In the genomic region with DNA sequence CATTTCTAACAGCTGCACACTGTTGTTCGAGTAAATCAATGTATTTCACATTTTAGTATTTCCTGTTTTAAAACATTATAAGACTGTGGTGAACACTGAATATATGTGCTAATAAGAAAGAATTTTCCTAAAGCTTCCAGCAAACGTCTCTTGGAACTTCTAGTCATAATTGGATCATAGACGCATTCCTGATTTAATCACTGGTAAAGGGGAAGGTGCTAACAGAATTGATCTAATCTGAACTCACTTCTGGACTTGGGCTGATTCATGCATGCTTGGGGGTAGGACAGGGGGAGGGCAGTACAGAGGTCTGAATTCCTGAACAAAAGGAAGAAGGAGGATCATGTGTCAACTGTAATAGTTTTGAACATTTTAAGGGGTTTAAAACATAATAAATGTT, we compare ENCODE assay signal across 9 cellular contexts. TPM values are rescaled to one million over a fixed set of nuclear protein-coding genes. Genes with fewer than 3 reads are reported as not detected.
A peak's percentile ranks its signal among the peaks of the same experiment; 100 is the strongest.
DNase-seq lines count a peak whose midpoint lies in the region; TF ChIP-seq lines count a peak whose summit lies in the region.
"Had no signal": no experiment of that assay in that cellular context is flagged by ENCODE, and none has a peak within 500 bp of the region (broad histone marks: within the 10 kb centered on the region; RNA-seq: fewer than 3 reads in every experiment).

No MANE protein-coding gene starts in this region.

- no peaks in the 10 kb centered on the region for H3K9me3 ChIP-seq in Caco-2
- no peaks in the 10 kb centered on the region for H3K9me3 ChIP-seq in tibial nerve
- H3K9me3 ChIP-seq: ovary had no signal

- H3K4me3 ChIP-seq in Caco-2 (ENCODE audit: low read depth, low read length) (no peak overlapping the region), tibial nerve (no peak overlapping the region)
- H3K4me3 ChIP-seq: ovary had no signal

- DNase-seq in Caco-2 = peak in 1 of 2 experiments; percentile 30
- DNase-seq in HS-5 (ENCODE audit: low read depth) = peak; percentile 79
- DNase-seq in activated T-helper 1 cell treated with anti-CD3 and anti-CD28 coated beads, Interleukin-12 subunit alpha, Interleukin-12 subunit beta, Interleukin-2, Interleukin-4 antibody, amounts not matched to agents 30 ng/mL and 10 ng/mL and 1 ng/mL, durations not matched to agents 14 hours and 24 hours and 36 hours (ENCODE audit: low spot score) = no peak
- DNase-seq in lung microvascular endothelial cell (ENCODE audit: low read depth in 2 of 2) = peak; percentile 33 to 88
- DNase-seq in tibial nerve (ENCODE audit: low spot score in 2 of 2) = no peak
- DNase-seq in NOMO-1 treated with DMSO at 0.1 percent for 48 hours (lab: John Stamatoyannopoulos, UW; ENCODE audit: unreplicated experiment) = no peak
- DNase-seq in SHP77 (lab: John Stamatoyannopoulos, UW) = no peak
- no peak for DNase-seq in DMS79 treated with DMSO at 0.1 percent for 48 hours (lab: John Stamatoyannopoulos, UW)
- DNase-seq: ovary had no signal

- H3K4me1 Mint-ChIP-seq in Caco-2 (ENCODE audit: low read depth, unreplicated experiment) = peaks cover 11% of the 10 kb centered on the region
- H3K4me1 Mint-ChIP-seq in activated T-helper 1 cell treated with anti-CD3 and anti-CD28 coated beads, Interleukin-12 subunit alpha, Interleukin-12 subunit beta, Interleukin-2, Interleukin-4 antibody, amounts not matched to agents 30 ng/mL and 10 ng/mL and 1 ng/mL, durations not matched to agents 14 hours and 24 hours and 36 hours (ENCODE audit: low read depth) = peaks cover 64% of the 10 kb centered on the region

- no peak for TF ChIP-seq CTCF in Caco-2 (IDR thresholded peaks at IDR 0.05; ENCODE audit: insufficient read depth in 1 of 2, low read depth in 1 of 2, low read length in 1 of 2, severe bottlenecking in 1 of 2, unreplicated experiment in 1 of 2)
- TF ChIP-seq CTCF in tibial nerve (IDR thresholded peaks at IDR 0.05) = no peak

- CTCF ChIA-PET in Caco-2 (lab: Charles Lee) = no interaction called here

- no peak overlapping the region for H3K27ac ChIP-seq in tibial nerve
- H3K27ac ChIP-seq: ovary had no signal

- no peaks in the 10 kb centered on the region for H3K27me3 Mint-ChIP-seq in Caco-2 (ENCODE audit: insufficient read depth, unreplicated experiment)
- H3K27me3 Mint-ChIP-seq in activated T-helper 1 cell treated with anti-CD3 and anti-CD28 coated beads, Interleukin-12 subunit alpha, Interleukin-12 subunit beta, Interleukin-2, Interleukin-4 antibody, amounts not matched to agents 30 ng/mL and 10 ng/mL and 1 ng/mL, durations not matched to agents 14 hours and 24 hours and 36 hours (ENCODE audit: insufficient read depth) = no peaks in the 10 kb centered on the region

- no TSS peak for BruUV-seq in Caco-2 (replicated peaks; lab: Mats Ljungman, UMichigan)

- TF ChIP-seq EP300 in tibial nerve (IDR thresholded peaks at IDR 0.05) = no peak

- WGBS in tibial nerve, 2 donors = 92 to 95% methylated on average over 3 of the region's 3 CpGs

- intact Hi-C loops in Caco-2 (cut with micrococcal nuclease; ENCODE audit: unreplicated experiment) = loop anchor here (5.0 kb wide), 1 partner anchor 282 kb away; no protein-coding TSS in a partner anchor
- intact Hi-C loops in activated T-helper 1 cell treated with anti-CD3 and anti-CD28 coated beads, Interleukin-12 subunit alpha, Interleukin-12 subunit beta, Interleukin-2, Interleukin-4 antibody, amounts not matched to agents 30 ng/mL and 10 ng/mL and 1 ng/mL, durations not matched to agents 14 hours and 24 hours and 36 hours (cut with micrococcal nuclease) = loop anchor here (5.0 to 10.0 kb wide), 4 partner anchors 212 to 967 kb away; partner anchors contain the start of genes GMPS and SLC33A1

- no peak for TF ChIP-seq POLR2A in tibial nerve (IDR thresholded peaks at IDR 0.05)

- no peaks in the 10 kb centered on the region for H3K9me3 Mint-ChIP-seq in Caco-2 (ENCODE audit: unreplicated experiment)
- no peaks in the 10 kb centered on the region for H3K9me3 Mint-ChIP-seq in activated T-helper 1 cell treated with anti-CD3 and anti-CD28 coated beads, Interleukin-12 subunit alpha, Interleukin-12 subunit beta, Interleukin-2, Interleukin-4 antibody, amounts not matched to agents 30 ng/mL and 10 ng/mL and 1 ng/mL, durations not matched to agents 14 hours and 24 hours and 36 hours

- POLR2A ChIA-PET in Caco-2 (lab: Charles Lee) = no interaction called here

- peak overlapping the region; percentile 17 for H3K4me3 Mint-ChIP-seq in Caco-2 (ENCODE audit: unreplicated experiment)
- H3K4me3 Mint-ChIP-seq in activated T-helper 1 cell treated with anti-CD3 and anti-CD28 coated beads, Interleukin-12 subunit alpha, Interleukin-12 subunit beta, Interleukin-2, Interleukin-4 antibody, amounts not matched to agents 30 ng/mL and 10 ng/mL and 1 ng/mL, durations not matched to agents 14 hours and 24 hours and 36 hours = no peak overlapping the region

- H3K27me3 ChIP-seq in Caco-2 (replicated peaks; ENCODE audit: control insufficient read depth, insufficient read depth, low read length) = no peaks in the 10 kb centered on the region
- H3K27me3 ChIP-seq in tibial nerve = no peaks in the 10 kb centered on the region
- H3K27me3 ChIP-seq: ovary had no signal

- H3K4me1 ChIP-seq in Caco-2 = peaks cover 26% of the 10 kb centered on the region
- H3K4me1 ChIP-seq in tibial nerve = peaks cover 0 to 10% (median 5%) of the 10 kb centered on the region in 4 donors

- H3K36me3 Mint-ChIP-seq in Caco-2 (ENCODE audit: insufficient read depth, unreplicated experiment) = peaks cover 11% of the 10 kb centered on the region
- H3K36me3 Mint-ChIP-seq in activated T-helper 1 cell treated with anti-CD3 and anti-CD28 coated beads, Interleukin-12 subunit alpha, Interleukin-12 subunit beta, Interleukin-2, Interleukin-4 antibody, amounts not matched to agents 30 ng/mL and 10 ng/mL and 1 ng/mL, durations not matched to agents 14 hours and 24 hours and 36 hours (ENCODE audit: low read depth) = peaks cover 1% of the 10 kb centered on the region

- peak overlapping the region; percentile 91 for H3K27ac Mint-ChIP-seq in Caco-2 (ENCODE audit: unreplicated experiment)
- H3K27ac Mint-ChIP-seq in activated T-helper 1 cell treated with anti-CD3 and anti-CD28 coated beads, Interleukin-12 subunit alpha, Interleukin-12 subunit beta, Interleukin-2, Interleukin-4 antibody, amounts not matched to agents 30 ng/mL and 10 ng/mL and 1 ng/mL, durations not matched to agents 14 hours and 24 hours and 36 hours = peak overlapping the region; percentile 21

- no peaks in the 10 kb centered on the region for H3K36me3 ChIP-seq in Caco-2 (ENCODE audit: control insufficient read depth, insufficient read depth, low read length)
- H3K36me3 ChIP-seq in tibial nerve = no peaks in the 10 kb centered on the region
- H3K36me3 ChIP-seq: ovary had no signal

RNA-seq across cellular contexts. Expression of gene LEKR1, which starts 7.3 kb away (rescaled TPM):
- total RNA-seq in Caco-2 (2022) = 1.4 and 1.6 TPM in 2 replicates
- total RNA-seq in activated T-helper 1 cell treated with anti-CD3 and anti-CD28 coated beads, Interleukin-12 subunit alpha, Interleukin-12 subunit beta, Interleukin-2, Interleukin-4 antibody, amounts not matched to agents 30 ng/mL and 10 ng/mL and 1 ng/mL, durations not matched to agents 14 hours and 24 hours and 36 hours = 0.57 TPM in 1 of 2 replicates, not detected in the other
- total RNA-seq in lung microvascular endothelial cell = under 0.01 and 0.60 TPM in 2 replicates
- 1 to 10 TPM in 3 of 4 donors, under 1 TPM in 1; 0.30 to 3.7 (median 2.7) TPM for total RNA-seq in tibial nerve

Comparison
In these comparisons a context has a peak if more than half of its experiments do, and no peak if none do; other contexts are left out.
1. DNase-seq: peak in HS-5 (single experiment) and lung microvascular endothelial cell (2 of 2); none in activated T-helper 1 cell treated with anti-CD3 and anti-CD28 coated beads, Interleukin-12 subunit alpha, Interleukin-12 subunit beta, Interleukin-2, Interleukin-4 antibody, amounts not matched to agents 30 ng/mL and 10 ng/mL and 1 ng/mL, durations not matched to agents 14 hours and 24 hours and 36 hours (single experiment), tibial nerve (0 of 2), NOMO-1 treated with DMSO at 0.1 percent for 48 hours (single experiment), SHP77 (0 of 2) and DMS79 treated with DMSO at 0.1 percent for 48 hours (single experiment).